ENCODE assay signal across 10 cellular contexts in genomic region chr19:16106121-16106520, GRCh38. TPM values are rescaled to one million over a fixed set of nuclear protein-coding genes. Genes with fewer than 3 reads are reported as not detected.
DNase-seq lines count a peak whose midpoint lies in the region; ATAC-seq, FAIRE-seq and TF ChIP-seq lines count a peak whose summit lies in the region.
"Had no signal": no experiment of that assay in that cellular context is flagged by ENCODE, and none has a peak within 500 bp of the region (broad histone marks: within the 10 kb centered on the region; RNA-seq: fewer than 3 reads in every experiment).

No MANE protein-coding gene starts in this region.

- no peaks in the 10 kb centered on the region for H3K4me1 ChIP-seq in psoas muscle
- H3K4me1 ChIP-seq in effector memory CD4-positive, alpha-beta T cell (ENCODE audit: control insufficient read depth, insufficient read depth, low read length, poor library complexity, severe bottlenecking): peaks cover 6% of the 10 kb centered on the region

- H3K36me3 ChIP-seq in bronchial epithelial cell (ENCODE audit: control insufficient read depth, insufficient read depth, low read length): no peaks in the 10 kb centered on the region
- peaks cover 0 to 26% of the 10 kb centered on the region in 2 donors for H3K36me3 ChIP-seq in psoas muscle (ENCODE audit: insufficient read depth in 1 of 2, low read depth in 1 of 2)
- peaks cover 26% of the 10 kb centered on the region for H3K36me3 ChIP-seq in effector memory CD4-positive, alpha-beta T cell (ENCODE audit: control insufficient read depth, insufficient read depth, low read length)

- DNase-seq in GM04503 (ENCODE audit: low read depth) (peak; percentile 20), NOMO-1 treated with DMSO at 0.1 percent for 48 hours (lab: John Stamatoyannopoulos, UW; ENCODE audit: unreplicated experiment) (peak; percentile 51), bronchial epithelial cell (ENCODE audit: low read depth) (peak; percentile 47), nephron progenitor cell (no peak), KG1 (lab: John Stamatoyannopoulos, UW) (no peak), psoas muscle (no peak)
- DNase-seq in activated CD4-positive, CD25-positive, alpha-beta regulatory T cell (lab: John Stamatoyannopoulos, UW): no peak
- DNase-seq in effector memory CD4-positive, alpha-beta T cell: no peak
- DNase-seq: activated naive CD4-positive, alpha-beta T cell treated with anti-CD3 and anti-CD28 coated beads for 36 hours had no signal

- H3K4me3 Mint-ChIP-seq in nephron progenitor cell: peak overlapping the region; percentile 19
- H3K4me3 Mint-ChIP-seq: activated naive CD4-positive, alpha-beta T cell treated with anti-CD3 and anti-CD28 coated beads for 36 hours had no signal

- H3K4me3 ChIP-seq in bronchial epithelial cell (ENCODE audit: low read depth, low read length) (no peak overlapping the region), psoas muscle (no peak overlapping the region)
- H3K4me3 ChIP-seq in effector memory CD4-positive, alpha-beta T cell (ENCODE audit: insufficient read depth, low read depth, low read length, poor library complexity, severe bottlenecking): no peak overlapping the region

- H3K27me3 Mint-ChIP-seq in nephron progenitor cell (ENCODE audit: low read depth, poor library complexity): peaks cover 3% of the 10 kb centered on the region

- peak overlapping the region; percentile 95 for H3K27ac Mint-ChIP-seq in nephron progenitor cell
- H3K27ac Mint-ChIP-seq: activated naive CD4-positive, alpha-beta T cell treated with anti-CD3 and anti-CD28 coated beads for 36 hours had no signal

- H3K9me3 Mint-ChIP-seq in nephron progenitor cell: no peaks in the 10 kb centered on the region
- H3K9me3 Mint-ChIP-seq: activated naive CD4-positive, alpha-beta T cell treated with anti-CD3 and anti-CD28 coated beads for 36 hours had no signal

- peaks cover 18% of the 10 kb centered on the region for H3K4me1 Mint-ChIP-seq in nephron progenitor cell

- H3K27ac ChIP-seq in psoas muscle: no peak overlapping the region
- no peak overlapping the region for H3K27ac ChIP-seq in effector memory CD4-positive, alpha-beta T cell (ENCODE audit: insufficient read depth, low read length, poor library complexity, severe bottlenecking)

- no peak for TF ChIP-seq CTCF in bronchial epithelial cell (IDR thresholded peaks at IDR 0.05; ENCODE audit: insufficient read depth, low read length, severe bottlenecking)
- no peak for TF ChIP-seq CTCF in nephron progenitor cell (IDR thresholded peaks at IDR 0.05)
- no peak for TF ChIP-seq CTCF in psoas muscle (IDR thresholded peaks at IDR 0.05)

- no peaks in the 10 kb centered on the region for H3K27me3 ChIP-seq in bronchial epithelial cell (ENCODE audit: control insufficient read depth, insufficient read depth, low read length)
- H3K27me3 ChIP-seq in psoas muscle (ENCODE audit: insufficient read depth in 3 of 3, low read length in 2 of 3): no peaks in the 10 kb centered on the region
- no peaks in the 10 kb centered on the region for H3K27me3 ChIP-seq in effector memory CD4-positive, alpha-beta T cell (replicated peaks; ENCODE audit: control insufficient read depth, insufficient read depth, low read length, poor library complexity, severe bottlenecking)

- no peaks in the 10 kb centered on the region for H3K9me3 ChIP-seq in psoas muscle
- H3K9me3 ChIP-seq in effector memory CD4-positive, alpha-beta T cell (ENCODE audit: control insufficient read depth, low read length): no peaks in the 10 kb centered on the region

- peaks cover 19% of the 10 kb centered on the region for H3K36me3 Mint-ChIP-seq in nephron progenitor cell (ENCODE audit: low read depth)

- ATAC-seq in psoas muscle: no peak

- intact Hi-C loops in psoas muscle (cut with DNase I): no loop called here

- FAIRE-seq in bronchial epithelial cell (lab: Jason Lieb, UNC): no peak

- 10 to 17% (median 12%) methylated on average over 3 of the region's 3 CpGs for WGBS in psoas muscle, 3 donors

RNA-seq across cellular contexts. Expression of gene RAB8A, which starts 5.6 kb away (rescaled TPM):
- total RNA-seq in bronchial epithelial cell: 76.6 and 99.2 TPM in 2 replicates
- total RNA-seq in psoas muscle: 10 to 100 TPM in 1 of 4 donors, 1 to 10 TPM in 3; 8.0 to 12.4 (median 8.9) TPM
- 10 to 100 TPM in 1 of 3 donors, 1 to 10 TPM in 2; 7.1 to 13.0 (median 7.4) TPM for polyA plus RNA-seq in psoas muscle

RNA-seq across cellular contexts. Expression of gene TPM4, which starts 29.8 kb away (rescaled TPM):
- 235 and 395 TPM in 2 replicates for total RNA-seq in bronchial epithelial cell
- 10 to 100 TPM; 30.5 to 57.3 (median 42.5) TPM for total RNA-seq in psoas muscle
- polyA plus RNA-seq in psoas muscle: 10 to 100 TPM; 24.3 to 43.2 (median 40.8) TPM

RNA-seq across cellular contexts. Expression of gene HSH2D, which starts 37.4 kb away (rescaled TPM):
- 0.26 and 0.38 TPM in 2 replicates for total RNA-seq in bronchial epithelial cell
- under 1 TPM in 3 of 4 donors, not detected in 1; 0.12 to 0.30 (median 0.17) TPM for total RNA-seq in psoas muscle
- polyA plus RNA-seq in psoas muscle: under 1 TPM in 2 of 3 donors, not detected in 1; 0.10 to 0.12 TPM
- total RNA-seq: pulmonary artery endothelial cell had no signal

Comparison
In these comparisons a context has a peak if more than half of its experiments do, and no peak if none do; other contexts are left out.
1. DNase-seq: peak in GM04503 (single experiment), NOMO-1 treated with DMSO at 0.1 percent for 48 hours (single experiment) and bronchial epithelial cell (single experiment); none in nephron progenitor cell (single experiment), KG1 (single experiment), activated CD4-positive, CD25-positive, alpha-beta regulatory T cell (0 of 4), psoas muscle (0 of 2) and effector memory CD4-positive, alpha-beta T cell (0 of 3).